In the genomic region with DNA sequence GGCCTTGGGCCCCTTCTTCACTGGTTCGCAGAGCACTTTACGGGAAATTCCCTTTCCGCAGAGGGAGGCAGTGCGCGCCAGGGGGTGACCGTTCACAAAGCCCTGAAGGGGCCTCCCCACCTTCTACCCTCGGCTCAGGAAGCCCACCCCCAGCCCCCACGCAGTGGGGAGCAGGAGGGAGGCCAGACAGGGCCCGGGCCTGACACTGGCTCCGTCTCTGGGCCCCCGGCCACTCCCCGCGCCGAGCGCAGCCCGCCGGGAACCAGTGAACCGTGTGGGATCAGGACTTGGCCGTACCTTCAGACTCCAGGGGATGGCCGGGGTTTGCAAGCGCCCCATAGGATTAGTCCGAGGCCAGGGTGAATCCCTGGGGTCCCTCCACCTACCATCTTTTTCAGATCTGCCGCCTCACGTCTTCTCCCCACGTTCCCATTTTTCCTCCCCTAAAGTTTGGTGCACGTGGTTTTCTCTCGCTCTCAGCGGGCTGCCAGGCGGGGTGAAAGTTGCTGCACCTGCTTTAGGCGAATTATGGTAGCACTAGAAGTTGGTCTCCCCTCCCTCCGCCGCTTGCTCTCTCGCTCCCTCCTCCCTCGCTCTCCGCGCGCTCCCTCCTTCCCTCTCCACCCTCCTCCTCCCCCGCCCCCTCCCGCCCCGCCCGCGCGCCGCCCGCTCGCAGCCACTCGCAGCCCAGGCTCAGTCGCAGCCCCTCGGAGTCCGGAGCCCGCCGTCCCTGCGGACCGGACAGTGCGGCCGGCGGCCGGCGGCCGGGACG, we compare ENCODE assay signal across 8 cellular contexts. TPM values are rescaled to one million over a fixed set of nuclear protein-coding genes. Genes with fewer than 3 reads are reported as not detected.
A peak's percentile ranks its signal among the peaks of the same experiment; 100 is the strongest.
DNase-seq lines count a peak whose midpoint lies in the region; ATAC-seq and TF ChIP-seq lines count a peak whose summit lies in the region.

FOXP4 (plus strand) TSS at position 679 of the 772 bp plus-strand sequence. CDS start 19,380 bp downstream, outside the sequence.

- dilution Hi-C loops in mammary epithelial cell (cut with HindIII; ENCODE audit: low sequenced_read_pairs): no loop called here

- H3K4me3 ChIP-seq in AG04449 (ENCODE audit: low read depth, low read length) (peak within 1 kb of the TSS; percentile 83), WI38 (ENCODE audit: low read depth, low read length) (peak within 1 kb of the TSS; percentile 80), mammary epithelial cell (replicated peaks in 1 of 3; ENCODE audit: insufficient read depth in 1 of 3, low read depth in 2 of 3, low read length in 3 of 3) (peak within 1 kb of the TSS; percentile 75 to 88 (median 80))

- no peaks in the 10 kb centered on the region for H3K9me3 Mint-ChIP-seq in immature natural killer cell

- H3K4me3 Mint-ChIP-seq in immature natural killer cell: peak within 1 kb of the TSS; percentile 92 to 96 (median 94)

- POLR2A ChIA-PET in AG04449 (lab: Yijun Ruan, JAX): no interaction called here

- H3K27me3 Mint-ChIP-seq in immature natural killer cell (ENCODE audit: low read depth in 3 of 3): peaks cover 7 to 22% (median 8%) of the 10 kb centered on the region in 3 donors

- peak; percentile 57 for ATAC-seq in GM18873 (IDR thresholded peaks at IDR 0.05; ENCODE audit: low FRiP score, unreplicated experiment)
- peak; percentile 76 for ATAC-seq in HG03135 (IDR thresholded peaks at IDR 0.05; ENCODE audit: unreplicated experiment)

- peak within 1 kb of the TSS; percentile 97 for H3K4me2 ChIP-seq in mammary epithelial cell (ENCODE audit: insufficient read depth, low read depth, low read length)

- intact Hi-C loops in mammary epithelial cell (cut with micrococcal nuclease): loop anchor here (2.0 kb wide), 1 partner anchor 121 kb away; no protein-coding TSS in a partner anchor

- TF ChIP-seq CTCF in AG04449 (IDR thresholded peaks at IDR 0.05; ENCODE audit: insufficient read depth, low read length, missing control alignments): no peak
- TF ChIP-seq CTCF in WI38 (IDR thresholded peaks at IDR 0.05; ENCODE audit: low read depth, low read length): no peak
- no peak for TF ChIP-seq CTCF in mammary epithelial cell (conservative IDR thresholded peaks at IDR 0.05 in 1 of 2, IDR thresholded peaks at IDR 0.05 in 1 of 2; ENCODE audit: extremely low read depth in 1 of 2, insufficient read depth in 1 of 2, low read depth in 1 of 2, low read length in 2 of 2)

- H3K36me3 ChIP-seq in mammary epithelial cell (ENCODE audit: insufficient read depth, low read length): no peaks in the 10 kb centered on the region

- no peaks in the 10 kb centered on the region for H3K27me3 ChIP-seq in mammary epithelial cell (ENCODE audit: insufficient read depth, low read length)

- BruUV-seq in mammary epithelial cell (replicated peaks; lab: Mats Ljungman, UMichigan): no TSS peak

- peaks cover 0 to 6% (median 0%) of the 10 kb centered on the region in 3 donors for H3K36me3 Mint-ChIP-seq in immature natural killer cell

- no peak within 1 kb of the TSS for H3K27ac ChIP-seq in mammary epithelial cell (ENCODE audit: insufficient read depth, low read depth, low read length)

- in situ Hi-C loops in mammary epithelial cell (cut with MboI; ENCODE audit: low sequenced_read_pairs in 2 of 2): no loop called here

- peak within 1 kb of the TSS; percentile 99 for H2AFZ ChIP-seq in mammary epithelial cell (ENCODE audit: low read depth, low read length)

- H4K20me1 ChIP-seq in mammary epithelial cell (ENCODE audit: insufficient read depth, low read length): no peaks in the 10 kb centered on the region

- CTCF ChIA-PET in AG04449 (lab: Yijun Ruan, JAX) (interaction anchor here (0.9 to 1.4 kb wide), 3 partner anchors 35 to 122 kb away, joined by 3 to 5 read pairs (median 3); no protein-coding TSS in a partner anchor), mammary epithelial cell (lab: Charles Lee; ENCODE audit: low non-redundant PET) (no interaction called here)

- DNase-seq in AG04449 (ENCODE audit: low read depth, low spot score) (peak; percentile 55), NCI-H2196 (lab: John Stamatoyannopoulos, UW; ENCODE audit: unreplicated experiment) (peak; percentile 93), mammary epithelial cell (peak; percentile 91), immature natural killer cell (peak; percentile 68 to 77 (median 75)), smooth muscle cell of the brain vasculature (ENCODE audit: low read depth, low spot score) (peak; percentile 72)

- peaks cover 29% of the 10 kb centered on the region for H3K4me1 ChIP-seq in mammary epithelial cell (ENCODE audit: insufficient read depth, low read length)

- peaks cover 38 to 43% of the 10 kb centered on the region in 2 donors for H3K4me1 Mint-ChIP-seq in immature natural killer cell

- peak within 1 kb of the TSS; percentile 53 for H3K9ac ChIP-seq in mammary epithelial cell (ENCODE audit: insufficient read depth, low read length)

- peaks cover 48% of the 10 kb centered on the region for H3K79me2 ChIP-seq in mammary epithelial cell (ENCODE audit: insufficient read depth, low read length)

- H3K27ac Mint-ChIP-seq in immature natural killer cell: peak within 1 kb of the TSS in 5 of 6 donors; percentile 38 to 92 (median 85)

- 0% methylated on average over 17 of the region's 61 CpGs for whole genome bisulfite sequencing in mammary epithelial cell (ENCODE audit: low coverage, missing lambda C conversion rate)

- H3K9me3 ChIP-seq in mammary epithelial cell (replicated peaks; ENCODE audit: insufficient read depth, low read length): no peaks in the 10 kb centered on the region

RNA-seq across cellular contexts. Expression of gene FOXP4, which starts in this region (rescaled TPM):
- 10 to 100 TPM in 1 of 2 donors, 1 to 10 TPM in 1; 5.0 to 19.2 TPM for total RNA-seq in mammary epithelial cell
- polyA plus RNA-seq in mammary epithelial cell (5.7 TPM), immature natural killer cell (under 1 TPM; 0.10 to 0.73 (median 0.68) TPM)
- 8.4 TPM for polyA minus RNA-seq in mammary epithelial cell

Comparison
In these comparisons a context has a peak if more than half of its experiments do, and no peak if none do; other contexts are left out.
1. Peak in DNase-seq in immature natural killer cell; RNA of the gene not detected or under 1 TPM.